In genomic region chr10:97644961-97645360, GRCh38 we compare ENCODE assay signal across 23 cellular contexts. TPM values are rescaled to one million over a fixed set of nuclear protein-coding genes. Genes with fewer than 3 reads are reported as not detected.
"Had no signal": no experiment of that assay in that cellular context is flagged by ENCODE, and none has a peak within 500 bp of the region (broad histone marks: within the 10 kb centered on the region; RNA-seq: fewer than 3 reads in every experiment).

No MANE protein-coding gene starts in this region.

- H3K27me3 Mint-ChIP-seq: naive thymus-derived CD4-positive, alpha-beta T cell; stimulated activated naive CD8-positive, alpha-beta T cell treated with anti-CD3 and anti-CD28 coated beads, Interleukin-15, Interleukin-2, amounts not matched to agents 100 ng/mL and 50 ng/mL, for 24 hours had no signal

- H3K27ac Mint-ChIP-seq: nephron progenitor cell; stimulated activated naive CD8-positive, alpha-beta T cell treated with anti-CD3 and anti-CD28 coated beads, Interleukin-15, Interleukin-2, amounts not matched to agents 100 ng/mL and 50 ng/mL, for 24 hours had no signal

- H3K9me3 Mint-ChIP-seq: naive thymus-derived CD4-positive, alpha-beta T cell; nephron progenitor cell; stimulated activated naive CD8-positive, alpha-beta T cell treated with anti-CD3 and anti-CD28 coated beads, Interleukin-15, Interleukin-2, amounts not matched to agents 100 ng/mL and 50 ng/mL, for 24 hours had no signal

- H3K4me3 Mint-ChIP-seq: naive thymus-derived CD4-positive, alpha-beta T cell; nephron progenitor cell; stimulated activated naive CD8-positive, alpha-beta T cell treated with anti-CD3 and anti-CD28 coated beads, Interleukin-15, Interleukin-2, amounts not matched to agents 100 ng/mL and 50 ng/mL, for 24 hours had no signal

- DNase-seq: colonic mucosa; dermis blood vessel endothelial cell; erythroblast; heart right ventricle; kidney; left cardiac atrium; left ventricle myocardium inferior; mesendoderm; naive thymus-derived CD4-positive, alpha-beta T cell; nephron progenitor cell; posterior cingulate gyrus; small intestine; stimulated activated CD4-positive, alpha-beta T cell treated with anti-CD3 and anti-CD28 coated beads, Interleukin-2, amount 100 ng/mL, for 48 hours; tibial artery; upper lobe of left lung; uterus had no signal

- ATAC-seq: heart right ventricle; left cardiac atrium; naive thymus-derived CD4-positive, alpha-beta T cell had no signal

RNA-seq across cellular contexts. Expression of gene C10orf62, which starts 55.4 kb away (rescaled TPM):
- total RNA-seq: colonic mucosa; fibroblast of lung; frontal cortex; naive thymus-derived CD4-positive, alpha-beta T cell; osteocyte; pulmonary artery endothelial cell; temporal lobe; uterus had no signal
- polyA plus RNA-seq: fibroblast of lung; lung; naive thymus-derived CD4-positive, alpha-beta T cell; small intestine had no signal
